Comparison of ENCODE assay signal across 10 cellular contexts in genomic region chr22:30159561-30160353, GRCh38.
DNase-seq lines count a peak whose midpoint lies in the region; ATAC-seq, FAIRE-seq and TF ChIP-seq lines count a peak whose summit lies in the region.
"Had no signal": no experiment of that assay in that cellular context is flagged by ENCODE, and none has a peak within 500 bp of the region (broad histone marks: within the 10 kb centered on the region; RNA-seq: fewer than 3 reads in every experiment).

No MANE protein-coding gene starts in this region.

- H2BK120ac ChIP-seq in H1 (replicated peaks; ENCODE audit: low read depth, low read length): no peak overlapping the region

- no peak overlapping the region for H2BK5ac ChIP-seq in H1 (ENCODE audit: low read depth, low read length)

- DNase-seq in EL (peak; percentile 64), NCI-H460 (ENCODE audit: extremely low read depth, low read depth) (peak; percentile 41), H1 (ENCODE audit: low read depth in 1 of 2, low spot score in 2 of 2) (no peak), pancreas (peak in 1 of 6 donors; percentile 13), NCI-H748 (lab: John Stamatoyannopoulos, UW; ENCODE audit: unreplicated experiment) (no peak), gastrocnemius medialis (no peak), GM13977 (ENCODE audit: low spot score) (no peak)
- DNase-seq: effector memory CD4-positive, alpha-beta T cell had no signal

- no peak overlapping the region for H3K27ac ChIP-seq in H1 (ENCODE audit: low read depth, low read length)
- no peak overlapping the region for H3K27ac ChIP-seq in pancreas
- no peak overlapping the region for H3K27ac ChIP-seq in gastrocnemius medialis
- H3K27ac ChIP-seq: psoas muscle, tibial nerve had no signal

- H3K4ac ChIP-seq in H1 (replicated peaks; ENCODE audit: insufficient read length, low read depth, low read length): no peak overlapping the region

- H2BK15ac ChIP-seq in H1 (ENCODE audit: low read length): no peak overlapping the region

- TF ChIP-seq POLR2A in H1 (IDR thresholded peaks at IDR 0.05; ENCODE audit: control extremely low read depth in 1 of 2, low read depth in 2 of 2, low read length in 2 of 2) (no peak), gastrocnemius medialis (IDR thresholded peaks at IDR 0.05) (no peak)

- peak overlapping the region; percentile 11; the same call in 1 of the 2 replicates for H2BK12ac ChIP-seq in H1 (ENCODE audit: low read depth, low read length)

- no peak overlapping the region for H3K23ac ChIP-seq in H1 (ENCODE audit: insufficient read length)

- H3K56ac ChIP-seq in H1 (replicated peaks; ENCODE audit: insufficient read length, low read depth, low read length): peak overlapping the region; percentile 14

- no peak overlapping the region for H2BK20ac ChIP-seq in H1 (ENCODE audit: low read length)

- in situ Hi-C loops in gastrocnemius medialis (cut with MboI; ENCODE audit: low sequenced_read_pairs in 4 of 4): no loop called here
- in situ Hi-C loops in GM13977 (cut with MboI; ENCODE audit: low pct_unique_long_range_greater_than_20kb, low sequenced_read_pairs, unreplicated experiment): no loop called here

- H3K4me1 ChIP-seq in H1 (replicated peaks in 1 of 4; ENCODE audit: control insufficient read depth in 3 of 4, insufficient read depth in 4 of 4, low read length in 3 of 4): peaks cover 0 to 3% (median under 1%) of the 10 kb centered on the region in 4 experiments; a peak in 4 of 7 replicates
- H3K4me1 ChIP-seq in pancreas: no peaks in the 10 kb centered on the region
- no peaks in the 10 kb centered on the region for H3K4me1 ChIP-seq in gastrocnemius medialis
- H3K4me1 ChIP-seq: psoas muscle had no signal

- no peaks in the 10 kb centered on the region for H4K20me1 ChIP-seq in H1 (replicated peaks in 1 of 2; ENCODE audit: control insufficient read depth in 1 of 2, insufficient read depth in 2 of 2, low read length in 2 of 2)

- H3K18ac ChIP-seq in H1 (ENCODE audit: extremely low read depth, low read length): no peak overlapping the region

- no peak overlapping the region for H3K4me2 ChIP-seq in H1 (ENCODE audit: insufficient read depth in 1 of 2, low read depth in 2 of 2, low read length in 2 of 2)

- FAIRE-seq in H1 (lab: Jason Lieb, UNC) (no peak), pancreas (lab: Jason Lieb, UNC) (no peak)

- H3K9me3 ChIP-seq in H1 (ENCODE audit: insufficient read depth in 2 of 2, low read depth in 1 of 2, low read length in 1 of 2): no peaks in the 10 kb centered on the region
- no peaks in the 10 kb centered on the region for H3K9me3 ChIP-seq in pancreas
- no peaks in the 10 kb centered on the region for H3K9me3 ChIP-seq in gastrocnemius medialis
- H3K9me3 ChIP-seq: psoas muscle, tibial nerve had no signal

- H2AFZ ChIP-seq in H1 (ENCODE audit: low read length): peak overlapping the region; percentile 72; the same call in 1 of the 2 replicates

- H3K27me3 ChIP-seq in H1 (replicated peaks in 1 of 4; ENCODE audit: control insufficient read depth in 3 of 4, extremely low read depth in 1 of 4, insufficient read depth in 3 of 4, low read length in 3 of 4) (no peaks in the 10 kb centered on the region), pancreas (no peaks in the 10 kb centered on the region), gastrocnemius medialis (peaks cover 0 to 7% (median 3%) of the 10 kb centered on the region in 3 donors)
- H3K27me3 ChIP-seq: tibial nerve had no signal

- no peak for TF ChIP-seq EP300 in H1 (IDR thresholded peaks at IDR 0.05; ENCODE audit: borderline replicate concordance in 1 of 2, low read depth in 2 of 2, low read length in 2 of 2)

- CTCF ChIA-PET in H1 (lab: Charles Lee; ENCODE audit: partially characterized antibody): interaction anchor here (0.6 to 1.3 kb wide), 2 partner anchors 52 to 1113 kb away, joined by 3 read pairs; no protein-coding TSS in a partner anchor

- peak overlapping the region; percentile 57 for H4K91ac ChIP-seq in H1 (replicated peaks; ENCODE audit: insufficient read length, low read length)

- WGBS in H1 (ENCODE audit: extremely low coverage in 1 of 2, insufficient coverage in 1 of 2, insufficient read length in 1 of 2, insufficient replicate concordance in 2 of 2, low coverage in 1 of 2, low lambda C conversion rate in 2 of 2, missing lambda C conversion rate in 1 of 2), 2 experiments: 76% methylated on average over 2 of the region's 2 CpGs; no CpG with 5 or more reads in 1 of the 2 experiments
- WGBS in pancreas, 2 donors: 34 to 40% methylated on average over 2 of the region's 2 CpGs

- intact Hi-C loops in pancreas (cut with DNase I): no loop called here
- intact Hi-C loops in gastrocnemius medialis (cut with DNase I; ENCODE audit: low total_unique reads): no loop called here

- H3K23me2 ChIP-seq in H1 (ENCODE audit: low read depth, low read length): no peaks in the 10 kb centered on the region

- H4K8ac ChIP-seq in H1 (ENCODE audit: extremely low read depth, insufficient read depth, low read length): no peak overlapping the region

- TF ChIP-seq CTCF in H1 (IDR thresholded peaks at IDR 0.05; ENCODE audit: control extremely low read depth in 1 of 3, insufficient read depth in 1 of 3, low read depth in 1 of 3, low read length in 3 of 3): no peak
- no peak for TF ChIP-seq CTCF in pancreas (IDR thresholded peaks at IDR 0.05)
- no peak for TF ChIP-seq CTCF in gastrocnemius medialis (IDR thresholded peaks at IDR 0.05 in 4 of 5, conservative IDR thresholded peaks at IDR 0.05 in 1 of 5)
- no peak for TF ChIP-seq CTCF in GM13977 (IDR thresholded peaks at IDR 0.05; ENCODE audit: extremely low read depth, insufficient read depth, missing control alignments)

- no peak overlapping the region for H3K9ac ChIP-seq in H1 (replicated peaks in 1 of 4; ENCODE audit: extremely low read depth in 1 of 4, low read depth in 3 of 4, low read length in 3 of 4)

- H4K5ac ChIP-seq in H1 (ENCODE audit: insufficient read length, low read depth, low read length): no peak overlapping the region

- no peak overlapping the region for H2AK5ac ChIP-seq in H1 (ENCODE audit: low read depth, low read length)

- no peak for TF ChIP-seq RAD21 in H1 (IDR thresholded peaks at IDR 0.05 in 1 of 2, conservative IDR thresholded peaks at IDR 0.05 in 1 of 2; ENCODE audit: low read depth in 2 of 2, low read length in 2 of 2)

- POLR2A ChIA-PET in H1 (lab: Charles Lee; ENCODE audit: partially characterized antibody): interaction anchor here (1.0 to 1.1 kb wide), 3 partner anchors 9 to 95 kb away, joined by 3 to 4 read pairs (median 3); no protein-coding TSS in a partner anchor

- no peaks in the 10 kb centered on the region for H3K79me1 ChIP-seq in H1 (ENCODE audit: low read depth, low read length)

- no peak overlapping the region for H3K4me3 ChIP-seq in H1 (ENCODE audit: extremely low read depth in 1 of 4, insufficient read depth in 2 of 4, low read depth in 3 of 4, low read length in 4 of 4)
- H3K4me3 ChIP-seq in pancreas: no peak overlapping the region
- no peak overlapping the region for H3K4me3 ChIP-seq in gastrocnemius medialis
- H3K4me3 ChIP-seq: psoas muscle, tibial nerve had no signal

- H3K79me2 ChIP-seq in H1 (ENCODE audit: control insufficient read depth in 1 of 2, insufficient read depth in 2 of 2, low read length in 2 of 2): no peaks in the 10 kb centered on the region

- no peak overlapping the region for H3K14ac ChIP-seq in H1 (ENCODE audit: insufficient read length)

- no peaks in the 10 kb centered on the region for H3K36me3 ChIP-seq in H1 (ENCODE audit: control insufficient read depth in 2 of 4, insufficient read depth in 4 of 4, low read length in 3 of 4)
- H3K36me3 ChIP-seq in pancreas: no peaks in the 10 kb centered on the region
- no peaks in the 10 kb centered on the region for H3K36me3 ChIP-seq in gastrocnemius medialis
- H3K36me3 ChIP-seq: tibial nerve had no signal

- ATAC-seq in pancreas (peak in 3 of 4 donors; percentile 58 to 77 (median 72)), gastrocnemius medialis (no peak)
- ATAC-seq: psoas muscle had no signal

TF ChIP-seq in H1, 55 proteins besides CTCF, POLR2A, EP300 and RAD21:
- no peak for TF ChIP-seq SIN3A (conservative IDR thresholded peaks at IDR 0.05 in 1 of 2, IDR thresholded peaks at IDR 0.05 in 1 of 2; ENCODE audit: low read depth in 1 of 2, low read length in 2 of 2)
- no peak for TF ChIP-seq E2F6 (IDR thresholded peaks at IDR 0.05)
- no peak for TF ChIP-seq GTF2F1 (IDR thresholded peaks at IDR 0.05; ENCODE audit: borderline replicate concordance, low read depth, low read length)
- TF ChIP-seq GABPA (IDR thresholded peaks at IDR 0.05; ENCODE audit: borderline replicate concordance, insufficient read depth, low read length): no peak
- no peak for TF ChIP-seq HDAC2 (IDR thresholded peaks at IDR 0.05; ENCODE audit: borderline replicate concordance in 1 of 2, low read depth in 2 of 2, low read length in 2 of 2)
- no peak for TF ChIP-seq JUN (IDR thresholded peaks at IDR 0.05; ENCODE audit: low read depth, low read length)
- TF ChIP-seq SP1 (IDR thresholded peaks at IDR 0.05; ENCODE audit: low read depth, low read length): no peak
- TF ChIP-seq ATF3 (IDR thresholded peaks at IDR 0.05; ENCODE audit: insufficient read depth, low read depth, low read length): no peak
- TF ChIP-seq SIX5 (IDR thresholded peaks at IDR 0.05; ENCODE audit: low read depth, low read length): no peak
- TF ChIP-seq SAP30 (IDR thresholded peaks at IDR 0.05; ENCODE audit: insufficient read depth, insufficient replicate concordance, low read length): no peak
- TF ChIP-seq ZNF274 (IDR thresholded peaks at IDR 0.05; ENCODE audit: borderline replicate concordance, extremely low read depth, low read length): no peak
- no peak for TF ChIP-seq KDM4A (IDR thresholded peaks at IDR 0.05; ENCODE audit: low read depth, low read length, severe bottlenecking)
- TF ChIP-seq TEAD4 (IDR thresholded peaks at IDR 0.05; ENCODE audit: low read depth, low read length): no peak
- no peak for TF ChIP-seq RFX5 (IDR thresholded peaks at IDR 0.05; ENCODE audit: borderline replicate concordance, low read depth, low read length)
- no peak for TF ChIP-seq SP2 (IDR thresholded peaks at IDR 0.05; ENCODE audit: low read length)
- no peak for TF ChIP-seq CBX5 (IDR thresholded peaks at IDR 0.05; ENCODE audit: low read depth, low read length)
- TF ChIP-seq EZH2 (IDR thresholded peaks at IDR 0.05; ENCODE audit: low read depth, low read length, severe bottlenecking): no peak
- no peak for TF ChIP-seq CTBP2 (IDR thresholded peaks at IDR 0.05; ENCODE audit: borderline replicate concordance, insufficient read depth, insufficient read length, low read length)

Comparison
In these comparisons a context has a peak if more than half of its experiments do, and no peak if none do; other contexts are left out.
1. DNase-seq: peak in EL (single experiment) and NCI-H460 (single experiment); none in H1 (0 of 2), NCI-H748 (single experiment), gastrocnemius medialis (0 of 2) and GM13977 (single experiment).
2. ATAC-seq: peak in pancreas (3 of 4); none in gastrocnemius medialis (0 of 2).